Comparison of ENCODE assay signal across 8 cellular contexts in genomic region chr15:69160976-69161877, GRCh38. TPM values are rescaled to one million over a fixed set of nuclear protein-coding genes. Genes with fewer than 3 reads are reported as not detected.
DNase-seq lines count a peak whose midpoint lies in the region; ATAC-seq lines count a peak whose summit lies in the region.

No MANE protein-coding gene starts in this region.

- H3K27ac ChIP-seq in Karpas-422 (ENCODE audit: low read length): no peak overlapping the region

- ATAC-seq in left lobe of liver (peak; percentile 35), HG02938 (IDR thresholded peaks at IDR 0.05; ENCODE audit: unreplicated experiment) (no peak), HG03571 (IDR thresholded peaks at IDR 0.05; ENCODE audit: unreplicated experiment) (no peak)

- peaks cover 7% of the 10 kb centered on the region for H3K27me3 Mint-ChIP-seq in dendritic cell treated with granulocyte-macrophage colony-stimulating factor and Interleukin-4, amounts not matched to agents 40 ng/mL and 50 ng/mL, for 4 days

- intact Hi-C loops in dendritic cell treated with granulocyte-macrophage colony-stimulating factor and Interleukin-4, amounts not matched to agents 40 ng/mL and 50 ng/mL, for 4 days (cut with micrococcal nuclease): loop anchor here (2.0 to 10.0 kb wide), 2 partner anchors 30 to 254 kb away; partner anchors contain the start of gene KIF23

- no peaks in the 10 kb centered on the region for H3K36me3 ChIP-seq in Karpas-422 (ENCODE audit: insufficient read depth, low read length)

- peaks cover 28% of the 10 kb centered on the region for H3K4me1 Mint-ChIP-seq in dendritic cell treated with granulocyte-macrophage colony-stimulating factor and Interleukin-4, amounts not matched to agents 40 ng/mL and 50 ng/mL, for 4 days (ENCODE audit: low read depth)

- peak overlapping the region; percentile 87; the same call in 1 of the 2 replicates for H2AFZ ChIP-seq in Karpas-422 (ENCODE audit: low read length)

- H3K27me3 ChIP-seq in Karpas-422 (ENCODE audit: low read length): no peaks in the 10 kb centered on the region

- peak overlapping the region; percentile 85 for H3K9ac ChIP-seq in Karpas-422 (ENCODE audit: low read length)

- peak overlapping the region; percentile 83 for H3K4me3 ChIP-seq in Karpas-422 (ENCODE audit: low read length)

- peak overlapping the region; percentile 86 for H3K27ac Mint-ChIP-seq in dendritic cell treated with granulocyte-macrophage colony-stimulating factor and Interleukin-4, amounts not matched to agents 40 ng/mL and 50 ng/mL, for 4 days

- peak; percentile 41 for DNase-seq in EH (ENCODE audit: low read depth)
- no peak for DNase-seq in Karpas-422
- DNase-seq in activated CD4-positive, alpha-beta T cell treated with anti-CD3 and anti-CD28 coated beads for 4 hours: peak; percentile 14 to 16
- DNase-seq in left lobe of liver (ENCODE audit: low spot score): peak; percentile 53
- DNase-seq in stimulated activated CD4-positive, alpha-beta T cell treated with anti-CD3 and anti-CD28 coated beads, Interleukin-2, amount 100 ng/mL, for 48 hours: peak; percentile 8

- peaks cover 13% of the 10 kb centered on the region for H3K36me3 Mint-ChIP-seq in dendritic cell treated with granulocyte-macrophage colony-stimulating factor and Interleukin-4, amounts not matched to agents 40 ng/mL and 50 ng/mL, for 4 days (ENCODE audit: low read depth)

- peak overlapping the region; percentile 89 for H3K4me2 ChIP-seq in Karpas-422 (ENCODE audit: low read depth, low read length, poor library complexity, severe bottlenecking)

- H3K9me3 ChIP-seq in Karpas-422 (ENCODE audit: low read length): no peaks in the 10 kb centered on the region

- no peaks in the 10 kb centered on the region for H3K9me2 ChIP-seq in Karpas-422 (replicated peaks; ENCODE audit: insufficient read depth, low read length)

- H3K9me3 Mint-ChIP-seq in dendritic cell treated with granulocyte-macrophage colony-stimulating factor and Interleukin-4, amounts not matched to agents 40 ng/mL and 50 ng/mL, for 4 days: no peaks in the 10 kb centered on the region

- H3K79me2 ChIP-seq in Karpas-422 (ENCODE audit: low read length): no peaks in the 10 kb centered on the region

- peak overlapping the region; percentile 93 for H3K4me3 Mint-ChIP-seq in dendritic cell treated with granulocyte-macrophage colony-stimulating factor and Interleukin-4, amounts not matched to agents 40 ng/mL and 50 ng/mL, for 4 days

- H3K4me1 ChIP-seq in Karpas-422 (ENCODE audit: low read length): peaks cover 15% of the 10 kb centered on the region

- peaks cover 7% of the 10 kb centered on the region; the same call in 1 of the 2 replicates for H4K20me1 ChIP-seq in Karpas-422 (ENCODE audit: insufficient read depth, low read depth, low read length)

RNA-seq across cellular contexts. Expression of gene GLCE, which starts 0.8 kb away (rescaled TPM):
- 1.9 and 6.4 TPM in 2 replicates for total RNA-seq in Karpas-422 (2014; rRNA removed; shearing (Covaris generic); ENCODE audit: low replicate concordance)
- total RNA-seq in left lobe of liver: 11.6 TPM
